Comparison of ENCODE assay signal across 22 cellular contexts in the genomic region with DNA sequence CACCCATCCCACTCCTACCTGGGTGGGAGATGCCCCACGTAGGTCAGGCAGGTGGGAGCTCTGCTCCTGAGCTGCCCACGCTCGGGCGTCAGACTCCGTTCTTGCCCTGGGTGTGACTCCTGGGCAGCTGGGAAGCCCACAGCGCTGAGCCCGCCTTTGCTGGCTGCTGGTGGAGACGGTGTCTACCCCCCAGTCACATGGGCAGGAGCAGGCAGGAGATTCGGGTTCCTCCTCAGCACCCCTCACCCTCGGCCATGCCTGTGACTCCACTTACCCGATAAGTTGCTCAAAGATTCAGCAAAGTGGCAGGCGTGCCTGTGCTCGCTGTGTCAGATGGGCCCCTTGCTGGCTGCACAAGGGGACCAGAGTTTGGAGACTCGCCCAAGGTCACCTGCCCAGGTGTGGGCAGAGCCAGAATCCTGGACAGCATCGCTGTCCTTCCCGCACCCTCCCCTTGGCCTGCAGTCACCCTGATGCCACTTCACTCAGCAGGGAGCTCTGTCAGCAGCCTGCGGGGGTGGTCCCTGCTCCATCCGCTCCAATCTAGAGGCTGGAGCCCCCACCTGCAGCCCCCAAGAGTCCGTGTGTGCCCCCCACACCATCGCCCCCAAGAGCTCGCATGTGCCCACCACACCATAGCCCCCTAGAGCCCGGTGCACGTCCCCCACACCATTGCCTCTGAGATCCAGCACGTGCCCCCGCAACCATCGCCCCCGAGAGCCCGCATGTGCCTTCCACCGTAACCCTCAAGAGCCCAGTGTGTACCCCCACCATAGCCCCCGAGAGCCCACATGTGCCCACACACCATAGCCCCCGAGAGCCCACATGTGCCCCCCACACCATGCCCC. TPM values are rescaled to one million over a fixed set of nuclear protein-coding genes. Genes with fewer than 3 reads are reported as not detected.
"Had no signal": no experiment of that assay in that cellular context is flagged by ENCODE, and none has a peak within 500 bp of the region (broad histone marks: within the 10 kb centered on the region; RNA-seq: fewer than 3 reads in every experiment).

No MANE protein-coding gene starts in this region.

- H3K4me1 ChIP-seq: breast epithelium, psoas muscle, thyroid gland had no signal

- DNase-seq: activated CD4-positive, alpha-beta T cell treated with anti-CD3 and anti-CD28 coated beads for 48 hours; activated CD8-positive, alpha-beta T cell treated with anti-CD3 and anti-CD28 coated beads for 36 hours; activated naive CD4-positive, alpha-beta T cell treated with Interleukin-2 at 50 U/mL for 16 hours; cerebellar nuclear complex; dermis blood vessel endothelial cell; effector memory CD8-positive, alpha-beta T cell; left colon; mammary epithelial cell; mucosa of descending colon; naive thymus-derived CD4-positive, alpha-beta T cell; psoas muscle; SK-N-SH; stimulated activated CD4-positive, alpha-beta T cell treated with anti-CD3 and anti-CD28 coated beads, Interleukin-12 subunit alpha, Interleukin-12 subunit beta, amount 100 ng/mL, for 4 hours; stimulated activated CD4-positive, alpha-beta T cell treated with anti-CD3 and anti-CD28 coated beads, Interleukin-2, amount 100 ng/mL, for 24 hours; T-helper 1 cell; thyroid gland; WERI-Rb-1 had no signal

- H3K36me3 ChIP-seq: breast epithelium, thyroid gland, WERI-Rb-1 had no signal

- H3K9me3 Mint-ChIP-seq: activated CD8-positive, alpha-beta T cell treated with anti-CD3 and anti-CD28 coated beads for 36 hours; activated T-helper 1 cell treated with anti-CD3 and anti-CD28 coated beads, Interleukin-12 subunit alpha, Interleukin-12 subunit beta, Interleukin-2, Interleukin-4 antibody, amounts not matched to agents 30 ng/mL and 10 ng/mL and 1 ng/mL, durations not matched to agents 14 hours and 24 hours and 36 hours; effector memory CD8-positive, alpha-beta T cell; naive thymus-derived CD4-positive, alpha-beta T cell had no signal

- H3K36me3 Mint-ChIP-seq: naive thymus-derived CD4-positive, alpha-beta T cell had no signal

- H3K27ac ChIP-seq: breast epithelium, epithelial cell of prostate, psoas muscle, thyroid gland, WERI-Rb-1 had no signal

- H3K27ac Mint-ChIP-seq: activated CD8-positive, alpha-beta T cell treated with anti-CD3 and anti-CD28 coated beads for 36 hours; activated T-helper 1 cell treated with anti-CD3 and anti-CD28 coated beads, Interleukin-12 subunit alpha, Interleukin-12 subunit beta, Interleukin-2, Interleukin-4 antibody, amounts not matched to agents 30 ng/mL and 10 ng/mL and 1 ng/mL, durations not matched to agents 14 hours and 24 hours and 36 hours; effector memory CD8-positive, alpha-beta T cell; naive thymus-derived CD4-positive, alpha-beta T cell had no signal

- H3K4me3 Mint-ChIP-seq: activated CD8-positive, alpha-beta T cell treated with anti-CD3 and anti-CD28 coated beads for 36 hours; activated T-helper 1 cell treated with anti-CD3 and anti-CD28 coated beads, Interleukin-12 subunit alpha, Interleukin-12 subunit beta, Interleukin-2, Interleukin-4 antibody, amounts not matched to agents 30 ng/mL and 10 ng/mL and 1 ng/mL, durations not matched to agents 14 hours and 24 hours and 36 hours; effector memory CD8-positive, alpha-beta T cell; naive thymus-derived CD4-positive, alpha-beta T cell had no signal

- H3K27me3 ChIP-seq: thyroid gland had no signal

- ATAC-seq: activated CD8-positive, alpha-beta T cell treated with anti-CD3 and anti-CD28 coated beads for 36 hours; effector memory CD8-positive, alpha-beta T cell; left colon; mucosa of descending colon; naive thymus-derived CD4-positive, alpha-beta T cell; psoas muscle had no signal

- H3K4me3 ChIP-seq: breast epithelium, mucosa of descending colon, psoas muscle, thyroid gland had no signal

- H3K9me3 ChIP-seq: breast epithelium, mucosa of descending colon, psoas muscle, SK-N-SH, thyroid gland had no signal

RNA-seq across cellular contexts. Expression of gene LCN1, which starts 4.2 kb away (rescaled TPM):
- total RNA-seq: activated CD8-positive, alpha-beta T cell treated with anti-CD3 and anti-CD28 coated beads for 36 hours; activated T-helper 1 cell treated with anti-CD3 and anti-CD28 coated beads, Interleukin-12 subunit alpha, Interleukin-12 subunit beta, Interleukin-2, Interleukin-4 antibody, amounts not matched to agents 30 ng/mL and 10 ng/mL and 1 ng/mL, durations not matched to agents 14 hours and 24 hours and 36 hours; breast epithelium; dermis blood vessel endothelial cell; frontal cortex; left colon; mammary epithelial cell; mucosa of descending colon; naive thymus-derived CD4-positive, alpha-beta T cell; thyroid gland had no signal

RNA-seq across cellular contexts. Expression of gene OBP2A, which starts 20.5 kb away (rescaled TPM):
- total RNA-seq: activated CD8-positive, alpha-beta T cell treated with anti-CD3 and anti-CD28 coated beads for 36 hours; activated T-helper 1 cell treated with anti-CD3 and anti-CD28 coated beads, Interleukin-12 subunit alpha, Interleukin-12 subunit beta, Interleukin-2, Interleukin-4 antibody, amounts not matched to agents 30 ng/mL and 10 ng/mL and 1 ng/mL, durations not matched to agents 14 hours and 24 hours and 36 hours; aorta; breast epithelium; dermis blood vessel endothelial cell; frontal cortex; left colon; mammary epithelial cell; mucosa of descending colon; naive thymus-derived CD4-positive, alpha-beta T cell; psoas muscle; thyroid gland had no signal

RNA-seq across cellular contexts. Expression of gene PAEP, which starts 36.1 kb away (rescaled TPM):
- total RNA-seq: activated CD8-positive, alpha-beta T cell treated with anti-CD3 and anti-CD28 coated beads for 36 hours; activated T-helper 1 cell treated with anti-CD3 and anti-CD28 coated beads, Interleukin-12 subunit alpha, Interleukin-12 subunit beta, Interleukin-2, Interleukin-4 antibody, amounts not matched to agents 30 ng/mL and 10 ng/mL and 1 ng/mL, durations not matched to agents 14 hours and 24 hours and 36 hours; aorta; breast epithelium; dermis blood vessel endothelial cell; frontal cortex; left colon; mammary epithelial cell; mucosa of descending colon; naive thymus-derived CD4-positive, alpha-beta T cell; psoas muscle; thyroid gland had no signal
